ENCODE assay signal across 18 cellular contexts in the genomic region with DNA sequence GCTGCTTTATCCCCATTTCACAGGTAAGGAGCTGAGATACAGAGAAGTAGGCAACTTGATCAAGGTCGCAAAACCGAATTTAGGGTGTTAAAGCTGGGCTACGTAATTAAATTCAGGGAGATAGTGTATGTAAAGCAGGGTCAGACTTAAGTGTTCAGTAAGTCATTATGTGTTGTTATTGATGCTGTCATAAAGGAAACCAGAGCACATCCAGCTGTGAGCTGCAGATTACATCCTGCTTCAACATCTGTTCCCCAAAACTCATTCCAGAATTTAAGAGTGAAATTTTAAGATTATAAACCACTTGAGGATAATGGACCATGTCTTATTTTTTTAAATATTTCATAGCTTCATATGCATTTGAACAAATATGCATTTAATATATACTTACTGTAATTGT. TPM values are rescaled to one million over a fixed set of nuclear protein-coding genes. Genes with fewer than 3 reads are reported as not detected.
DNase-seq lines count a peak whose midpoint lies in the region; ATAC-seq, FAIRE-seq and TF ChIP-seq lines count a peak whose summit lies in the region.
"Had no signal": no experiment of that assay in that cellular context is flagged by ENCODE, and none has a peak within 500 bp of the region (broad histone marks: within the 10 kb centered on the region; RNA-seq: fewer than 3 reads in every experiment).

No MANE protein-coding gene starts in this region.

- DNase-seq in D721Med (ENCODE audit: insufficient read length, low spot score) (no peak), NCI-H69 (lab: John Stamatoyannopoulos, UW) (peak; percentile 60), K562 (ENCODE audit: extremely low read depth in 1 of 4, low spot score in 3 of 4) (no peak), kidney (no peak), D341Med (ENCODE audit: low spot score) (no peak), GOT3 (lab: John Stamatoyannopoulos, UW) (no peak), dorsolateral prefrontal cortex (no peak)
- DNase-seq: AML-193; CD4-positive, alpha-beta memory T cell; DMS 273 treated with DMSO at 0.1 percent for 48 hours; H7; HFFc6; KG1 had no signal

- H3K9me3 ChIP-seq in K562 (replicated peaks; ENCODE audit: control insufficient read depth, insufficient read depth, low read depth, low read length) (peaks cover 5% of the 10 kb centered on the region; the same call in 1 of the 2 replicates), kidney (ENCODE audit: control insufficient read depth in 1 of 2, low read length in 2 of 2) (no peaks in the 10 kb centered on the region)

- FAIRE-seq in D721Med (lab: Jason Lieb, UNC) (peak; percentile 55), K562 (lab: Jason Lieb, UNC) (no peak), kidney (lab: Jason Lieb, UNC) (peak; percentile 6)
- FAIRE-seq: A204.1, HTR-8/SVneo had no signal

- H3K4me3 ChIP-seq in K562 (no peak overlapping the region), kidney (ENCODE audit: low read length in 2 of 2) (no peak overlapping the region), dorsolateral prefrontal cortex (no peak overlapping the region)
- H3K4me3 ChIP-seq: GM23338 had no signal

- no peak for TF ChIP-seq EP300 in K562 (IDR thresholded peaks at IDR 0.05; ENCODE audit: low read length)

- TF ChIP-seq POLR2A in K562 (conservative IDR thresholded peaks at IDR 0.05): no peak

- no peak for TF ChIP-seq RAD21 in K562 (CRISPR knock-in tag; conservative IDR thresholded peaks at IDR 0.05 in 1 of 2, IDR thresholded peaks at IDR 0.05 in 1 of 2)

- POLR2A ChIA-PET in K562 (lab: Yijun Ruan, JAX): interaction anchor here (0.6 to 1.8 kb wide), 2 partner anchors 17 to 1447 kb away, joined by 4 to 5 read pairs; no protein-coding TSS in a partner anchor

- H3K27me3 ChIP-seq in K562 (ENCODE audit: control insufficient read depth in 2 of 2, insufficient read depth in 2 of 2, low read length in 2 of 2): no peaks in the 10 kb centered on the region
- no peaks in the 10 kb centered on the region for H3K27me3 ChIP-seq in dorsolateral prefrontal cortex

- H3K36me3 ChIP-seq in K562 (ENCODE audit: control insufficient read depth, insufficient read depth, low read length) (no peaks in the 10 kb centered on the region), kidney (ENCODE audit: control insufficient read depth in 1 of 2, insufficient read depth in 2 of 2, low read length in 2 of 2) (no peaks in the 10 kb centered on the region)

- TF ChIP-seq CTCF in D721Med (IDR thresholded peaks at IDR 0.05; ENCODE audit: insufficient read depth, missing control alignments) (no peak), K562 (IDR thresholded peaks at IDR 0.05 in 2 of 3, conservative IDR thresholded peaks at IDR 0.05 in 1 of 3; ENCODE audit: insufficient read depth in 2 of 3, low read depth in 1 of 3, low read length in 3 of 3) (no peak), kidney (IDR thresholded peaks at IDR 0.05; ENCODE audit: borderline replicate concordance, extremely low read depth, insufficient read depth) (no peak), dorsolateral prefrontal cortex (IDR thresholded peaks at IDR 0.05 in 54 of 56, conservative IDR thresholded peaks at IDR 0.05 in 2 of 56; ENCODE audit: low read depth in 1 of 56, partially characterized antibody in 56 of 56) (no peak)

- in situ Hi-C loops in K562 (cut with MboI): no loop called here

- ATAC-seq in K562: no peak
- ATAC-seq: GM23338, HCT116 had no signal

- H4K20me1 ChIP-seq in K562 (replicated peaks; ENCODE audit: control insufficient read depth, insufficient read depth, low read length): no peaks in the 10 kb centered on the region

- H3K9ac ChIP-seq in K562 (ENCODE audit: insufficient read depth in 1 of 2, low read depth in 2 of 2, low read length in 2 of 2): no peak overlapping the region
- no peak overlapping the region for H3K9ac ChIP-seq in kidney (ENCODE audit: low read length in 2 of 2)

- no peak overlapping the region for H3K27ac ChIP-seq in K562 (ENCODE audit: extremely low read depth, low read depth, low read length)
- H3K27ac ChIP-seq in kidney (ENCODE audit: low read depth in 2 of 2, low read length in 2 of 2): no peak overlapping the region
- no peak overlapping the region for H3K27ac ChIP-seq in dorsolateral prefrontal cortex
- H3K27ac ChIP-seq: C4-2B had no signal

- no peaks in the 10 kb centered on the region for H3K79me2 ChIP-seq in K562 (ENCODE audit: control insufficient read depth, insufficient read depth, low read length)

- intact Hi-C loops in K562 (cut with micrococcal nuclease) (no loop called here), kidney (cut with DNase I) (no loop called here), dorsolateral prefrontal cortex (cut with DNase I) (no loop called here)

- H3K4me2 ChIP-seq in K562 (ENCODE audit: insufficient read depth, low read length): no peak overlapping the region
- H3K4me2 ChIP-seq: GM23338 had no signal

- WGBS in K562 (ENCODE audit: insufficient coverage, low coverage, missing lambda C conversion rate): 75% methylated on average over 3 of the region's 3 CpGs

- peaks cover 2 to 19% of the 10 kb centered on the region in 2 experiments; a peak in 4 of 5 replicates for H3K4me1 ChIP-seq in K562 (replicated peaks in 1 of 2; ENCODE audit: control insufficient read depth in 2 of 2, insufficient read depth in 2 of 2, low read length in 2 of 2)
- no peaks in the 10 kb centered on the region for H3K4me1 ChIP-seq in kidney (ENCODE audit: control insufficient read depth in 1 of 2, insufficient read depth in 1 of 2, low read depth in 1 of 2, low read length in 2 of 2)

- H3K9me1 ChIP-seq in K562 (ENCODE audit: control insufficient read depth, insufficient read depth, low read length): no peaks in the 10 kb centered on the region

- CTCF ChIA-PET in K562 (lab: Yijun Ruan, JAX; ENCODE audit: low intra/inter-chr PET ratio): no interaction called here

- no TSS peak for BruUV-seq in K562 (replicated peaks; lab: Mats Ljungman, UMichigan)

- no peak overlapping the region for H2AFZ ChIP-seq in K562 (ENCODE audit: low read depth, low read length)
- H2AFZ ChIP-seq: GM23338 had no signal

TF ChIP-seq in K562, 482 proteins besides CTCF, POLR2A, EP300 and RAD21 (continues in another document):
- TF ChIP-seq PPARD (CRISPR knock-in tag; IDR thresholded peaks at IDR 0.05): no peak
- no peak for TF ChIP-seq PTBP1 (IDR thresholded peaks at IDR 0.05; ENCODE audit: low read depth, low read length)
- no peak for TF ChIP-seq ZNF780A (CRISPR knock-in tag; IDR thresholded peaks at IDR 0.05)
- peak; percentile 3 for TF ChIP-seq PCBP2 (IDR thresholded peaks at IDR 0.05; ENCODE audit: low read depth, low read length, poor library complexity, severe bottlenecking)
- TF ChIP-seq CBFA2T3 (IDR thresholded peaks at IDR 0.05): peak; percentile 63
- no peak for TF ChIP-seq ZFX (CRISPR knock-in tag; IDR thresholded peaks at IDR 0.05)
- peak in 1 of 2 experiments; percentile 19; a peak in 1 of 4 replicates for TF ChIP-seq TRIM24 (IDR thresholded peaks at IDR 0.05)
- TF ChIP-seq KLF1 (tag; IDR thresholded peaks at IDR 0.05): no peak
- no peak for TF ChIP-seq ZNF232 (CRISPR knock-in tag; IDR thresholded peaks at IDR 0.05)
- peak; percentile 50; the same call in 1 of the 2 replicates for TF ChIP-seq TEAD4 (IDR thresholded peaks at IDR 0.05; ENCODE audit: low read length)
- no peak for TF ChIP-seq TEAD4 (CRISPR knock-in tag; IDR thresholded peaks at IDR 0.05; ENCODE audit: borderline replicate concordance)
- TF ChIP-seq CHD2 (IDR thresholded peaks at IDR 0.05; ENCODE audit: low read depth, low read length): no peak
- TF ChIP-seq, protein P1, sequence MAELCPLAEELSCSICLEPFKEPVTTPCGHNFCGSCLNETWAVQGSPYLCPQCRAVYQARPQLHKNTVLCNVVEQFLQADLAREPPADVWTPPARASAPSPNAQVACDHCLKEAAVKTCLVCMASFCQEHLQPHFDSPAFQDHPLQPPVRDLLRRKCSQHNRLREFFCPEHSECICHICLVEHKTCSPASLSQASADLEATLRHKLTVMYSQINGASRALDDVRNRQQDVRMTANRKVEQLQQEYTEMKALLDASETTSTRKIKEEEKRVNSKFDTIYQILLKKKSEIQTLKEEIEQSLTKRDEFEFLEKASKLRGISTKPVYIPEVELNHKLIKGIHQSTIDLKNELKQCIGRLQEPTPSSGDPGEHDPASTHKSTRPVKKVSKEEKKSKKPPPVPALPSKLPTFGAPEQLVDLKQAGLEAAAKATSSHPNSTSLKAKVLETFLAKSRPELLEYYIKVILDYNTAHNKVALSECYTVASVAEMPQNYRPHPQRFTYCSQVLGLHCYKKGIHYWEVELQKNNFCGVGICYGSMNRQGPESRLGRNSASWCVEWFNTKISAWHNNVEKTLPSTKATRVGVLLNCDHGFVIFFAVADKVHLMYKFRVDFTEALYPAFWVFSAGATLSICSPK (IDR thresholded peaks at IDR 0.05; ENCODE audit: borderline replicate concordance): no peak
- no peak for TF ChIP-seq BRF1 (IDR thresholded peaks at IDR 0.05; ENCODE audit: borderline replicate concordance, extremely low read depth, insufficient read length)
- TF ChIP-seq TCF3 (CRISPR knock-in tag; IDR thresholded peaks at IDR 0.05): 0 out of 2 replicates have a peak, but pooled peaks have one; percentile 16
- TF ChIP-seq RBM25 (IDR thresholded peaks at IDR 0.05; ENCODE audit: low read depth, low read length, severe bottlenecking): peak; percentile 20
- no peak for TF ChIP-seq CBX3 (IDR thresholded peaks at IDR 0.05; ENCODE audit: borderline replicate concordance in 1 of 2, low read length in 2 of 2)

RNA-seq across cellular contexts. Expression of a gene that starts 49.8 kb away (rescaled TPM):
- 173 and 433 TPM in 2 replicates for total RNA-seq in K562 (2011; cell fraction: chromatin; rRNA removed; ENCODE audit: low replicate concordance)
- 69.9 and 88.0 TPM in 2 replicates for total RNA-seq in K562 (2011; cell fraction: nucleolus; rRNA removed)
- total RNA-seq in K562 (2011; cell fraction: nucleoplasm; rRNA removed): 156 and 175 TPM in 2 replicates
- total RNA-seq in K562 (2014; rRNA removed) (50.1 and 55.0 TPM in 2 replicates), K562 (2014; rRNA removed; fragmentation: Illumina TruSeq; extraction: Trizol) (98.4 and 106 TPM in 2 replicates), K562 (2015; rRNA removed; fragmentation: Illumina TruSeq; extraction: Trizol) (77.7 and 79.5 TPM in 2 replicates), K562 (2021) (83.1 and 83.2 TPM in 2 replicates), kidney (198 TPM), dorsolateral prefrontal cortex (100 to 1,000 TPM in 3 of 120 experiments, 10 to 100 TPM in 117; 36.8 to 146 (median 59.7) TPM)
- polyA plus RNA-seq in K562 (2011; rRNA removed) (126 and 128 TPM in 2 replicates), K562 (2014; fragmentation: Illumina TruSeq; extraction: Trizol) (62.7 and 68.0 TPM in 2 replicates), K562 (2014; fragmentation: Nextera tagmentation; extraction: Ambion mirVana) (10 to 100 TPM; 30.6 to 77.7 TPM), K562 (2014; rRNA removed) (57.4 and 61.2 TPM in 2 replicates), kidney (ENCODE audit: insufficient read depth, low read depth, low replicate concordance) (115 TPM)
- 19.6 and 49.4 TPM in 2 replicates for polyA plus RNA-seq in K562 (2011; cell fraction: cytosol; rRNA removed)
- 310 and 362 TPM in 2 replicates for polyA plus RNA-seq in K562 (2011; cell fraction: nucleus; rRNA removed)
- polyA plus RNA-seq in K562 (2012): 30.0 and 50.2 TPM in 2 replicates
- 163 and 190 TPM in 2 replicates for polyA minus RNA-seq in K562 (2011; rRNA and poly(A)+ RNA removed)
- polyA minus RNA-seq in K562 (2011; cell fraction: cytosol; rRNA and poly(A)+ RNA removed): 32.6 and 42.3 TPM in 2 replicates
- polyA minus RNA-seq in K562 (2011; cell fraction: nucleus; rRNA and poly(A)+ RNA removed): 289 and 483 TPM in 2 replicates
